Comparison of ENCODE assay signal across 37 cellular contexts in the genomic region with DNA sequence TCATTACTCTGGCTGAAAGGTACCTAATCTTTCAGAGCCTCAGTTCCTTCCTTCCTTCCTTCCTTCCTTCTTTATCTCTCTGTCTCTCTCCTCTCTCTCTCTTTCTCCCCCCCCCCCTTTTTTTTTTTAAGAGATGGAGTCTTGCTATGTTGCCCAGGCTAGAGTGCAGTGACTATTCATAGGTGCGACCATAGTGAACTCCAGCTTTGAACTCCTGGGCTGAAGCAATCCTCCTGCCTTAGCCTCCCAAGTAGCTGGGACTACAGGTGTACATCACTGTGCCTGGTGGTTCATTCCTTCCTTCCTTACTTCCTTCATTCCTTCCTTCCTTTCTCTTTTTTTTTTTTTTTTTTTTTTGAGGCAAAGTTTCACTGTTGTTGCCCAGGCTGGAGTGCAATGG.
"Had no signal": no experiment of that assay in that cellular context is flagged by ENCODE, and none has a peak within 500 bp of the region (broad histone marks: within the 10 kb centered on the region; RNA-seq: fewer than 3 reads in every experiment).

No MANE protein-coding gene starts in this region.

- H3K4me3 Mint-ChIP-seq: activated CD4-positive, alpha-beta memory T cell treated with anti-CD3 and anti-CD28 coated beads, Interleukin-2, amount 10 ng/mL, durations not matched to agents 7 days and 5 days; activated CD4-positive, alpha-beta T cell treated with anti-CD3 and anti-CD28 coated beads for 36 hours; activated CD4-positive, alpha-beta T cell treated with anti-CD3 and anti-CD28 coated beads, Interleukin-2, amount 10 ng/mL, durations not matched to agents 7 days and 5 days; activated CD8-positive, alpha-beta memory T cell treated with anti-CD3 and anti-CD28 coated beads, Interleukin-2, amount 10 ng/mL, durations not matched to agents 7 days and 5 days; activated CD8-positive, alpha-beta T cell treated with anti-CD3 and anti-CD28 coated beads, Interleukin-2, amount 10 ng/mL, durations not matched to agents 7 days and 5 days; activated naive CD4-positive, alpha-beta T cell treated with anti-CD3 and anti-CD28 coated beads, Interleukin-2, amount 10 ng/mL, durations not matched to agents 7 days and 5 days; activated naive CD4-positive, alpha-beta T cell treated with anti-CD3 and anti-CD28 coated beads, Interleukin-2, amount 50 U/mL, for 24 hours; activated naive CD8-positive, alpha-beta T cell; activated naive CD8-positive, alpha-beta T cell treated with anti-CD3 and anti-CD28 coated beads, Interleukin-2, amount 10 ng/mL, durations not matched to agents 7 days and 5 days; activated naive CD8-positive, alpha-beta T cell treated with anti-CD3 and anti-CD28 coated beads, Interleukin-2, amount 50 U/mL, for 24 hours; activated T-cell treated with anti-CD3 and anti-CD28 coated beads, Interleukin-2, amount 50 U/mL, for 24 hours; brain; central memory CD8-positive, alpha-beta T cell; T-helper 1 cell treated with Interleukin-12 subunit alpha and Interleukin-12 subunit beta and Interleukin-4 antibody, amounts not matched to agents 30 μg/mL and 1 μg/mL, for 36 hours; T-helper 2 cell treated with Interferon-gamma antibody and Interleukin-4, amounts not matched to agents 5 μg/mL and 100 μg/mL, for 36 hours had no signal

- H3K4me1 Mint-ChIP-seq: activated naive CD4-positive, alpha-beta T cell treated with anti-CD3 and anti-CD28 coated beads, Interleukin-2, amount 10 ng/mL, durations not matched to agents 7 days and 5 days; activated naive CD8-positive, alpha-beta T cell treated with anti-CD3 and anti-CD28 coated beads, Interleukin-2, amount 10 ng/mL, durations not matched to agents 7 days and 5 days; central memory CD8-positive, alpha-beta T cell had no signal

- H3K36me3 ChIP-seq: ascending aorta, cardiac muscle cell had no signal

- ATAC-seq: activated CD4-positive, alpha-beta T cell treated with anti-CD3 and anti-CD28 coated beads for 36 hours; activated CD4-positive, CD25-positive, alpha-beta regulatory T cell treated with anti-CD3 and anti-CD28 coated beads, Interleukin-2, amount 50 U/mL, for 24 hours; activated CD8-positive, alpha-beta memory T cell treated with anti-CD3 and anti-CD28 coated beads, Interleukin-2, amount 10 ng/mL, durations not matched to agents 7 days and 5 days; activated CD8-positive, alpha-beta T cell treated with anti-CD3 and anti-CD28 coated beads, Interleukin-2, amount 10 ng/mL, durations not matched to agents 7 days and 5 days; activated naive CD8-positive, alpha-beta T cell treated with anti-CD3 and anti-CD28 coated beads, Interleukin-2, amount 50 U/mL, for 24 hours had no signal

- H3K9me3 ChIP-seq: ascending aorta had no signal

- H3K36me3 Mint-ChIP-seq: activated CD8-positive, alpha-beta memory T cell treated with anti-CD3 and anti-CD28 coated beads, Interleukin-2, amount 10 ng/mL, durations not matched to agents 7 days and 5 days; activated naive CD4-positive, alpha-beta T cell treated with anti-CD3 and anti-CD28 coated beads, Interleukin-2, amount 10 ng/mL, durations not matched to agents 7 days and 5 days; activated naive CD4-positive, alpha-beta T cell treated with anti-CD3 and anti-CD28 coated beads, Interleukin-2, amount 50 U/mL, for 24 hours; activated naive CD8-positive, alpha-beta T cell treated with anti-CD3 and anti-CD28 coated beads, Interleukin-2, amount 10 ng/mL, durations not matched to agents 7 days and 5 days; brain had no signal

- H3K27me3 ChIP-seq: ascending aorta, cardiac muscle cell had no signal

- H3K27ac Mint-ChIP-seq: activated CD4-positive, alpha-beta memory T cell treated with anti-CD3 and anti-CD28 coated beads, Interleukin-2, amount 10 ng/mL, durations not matched to agents 7 days and 5 days; activated CD4-positive, alpha-beta T cell treated with anti-CD3 and anti-CD28 coated beads for 36 hours; activated CD4-positive, alpha-beta T cell treated with anti-CD3 and anti-CD28 coated beads, Interleukin-2, amount 10 ng/mL, durations not matched to agents 7 days and 5 days; activated CD8-positive, alpha-beta memory T cell treated with anti-CD3 and anti-CD28 coated beads, Interleukin-2, amount 10 ng/mL, durations not matched to agents 7 days and 5 days; activated CD8-positive, alpha-beta T cell treated with anti-CD3 and anti-CD28 coated beads, Interleukin-2, amount 10 ng/mL, durations not matched to agents 7 days and 5 days; activated naive CD4-positive, alpha-beta T cell treated with anti-CD3 and anti-CD28 coated beads, Interleukin-2, amount 10 ng/mL, durations not matched to agents 7 days and 5 days; activated naive CD4-positive, alpha-beta T cell treated with anti-CD3 and anti-CD28 coated beads, Interleukin-2, amount 50 U/mL, for 24 hours; activated naive CD8-positive, alpha-beta T cell; activated naive CD8-positive, alpha-beta T cell treated with anti-CD3 and anti-CD28 coated beads, Interleukin-2, amount 10 ng/mL, durations not matched to agents 7 days and 5 days; activated naive CD8-positive, alpha-beta T cell treated with anti-CD3 and anti-CD28 coated beads, Interleukin-2, amount 50 U/mL, for 24 hours; activated T-cell treated with anti-CD3 and anti-CD28 coated beads, Interleukin-2, amount 50 U/mL, for 24 hours; activated T-helper 2 cell treated with anti-CD3 and anti-CD28 coated beads, Interferon-gamma antibody, Interleukin-2, Interleukin-4, amounts not matched to agents 10 μg/mL and 5 μg/mL and 100 μg/mL, durations not matched to agents 14 hours and 24 hours and 36 hours; brain; T-helper 1 cell treated with Interleukin-12 subunit alpha and Interleukin-12 subunit beta and Interleukin-4 antibody, amounts not matched to agents 30 μg/mL and 1 μg/mL, for 36 hours; T-helper 2 cell treated with Interferon-gamma antibody and Interleukin-4, amounts not matched to agents 5 μg/mL and 100 μg/mL, for 36 hours had no signal

- H3K9me3 Mint-ChIP-seq: activated CD4-positive, alpha-beta memory T cell treated with anti-CD3 and anti-CD28 coated beads, Interleukin-2, amount 10 ng/mL, durations not matched to agents 7 days and 5 days; activated CD4-positive, alpha-beta T cell treated with anti-CD3 and anti-CD28 coated beads, Interleukin-2, amount 10 ng/mL, durations not matched to agents 7 days and 5 days; activated naive CD4-positive, alpha-beta T cell treated with anti-CD3 and anti-CD28 coated beads, Interleukin-2, amount 10 ng/mL, durations not matched to agents 7 days and 5 days; central memory CD8-positive, alpha-beta T cell; T-helper 1 cell treated with Interleukin-12 subunit alpha and Interleukin-12 subunit beta and Interleukin-4 antibody, amounts not matched to agents 30 μg/mL and 1 μg/mL, for 36 hours; T-helper 2 cell treated with Interferon-gamma antibody and Interleukin-4, amounts not matched to agents 5 μg/mL and 100 μg/mL, for 36 hours had no signal

- DNase-seq: activated CD4-positive, alpha-beta memory T cell treated with anti-CD3 and anti-CD28 coated beads, Interleukin-2, amount 10 ng/mL, durations not matched to agents 7 days and 5 days; activated CD4-positive, alpha-beta T cell treated with anti-CD3 and anti-CD28 coated beads for 1 hour; activated CD4-positive, alpha-beta T cell treated with anti-CD3 and anti-CD28 coated beads for 36 hours; activated CD4-positive, alpha-beta T cell treated with anti-CD3 and anti-CD28 coated beads for 48 hours; activated CD4-positive, alpha-beta T cell treated with anti-CD3 and anti-CD28 coated beads, Interleukin-2, amount 10 ng/mL, durations not matched to agents 7 days and 5 days; activated CD4-positive, alpha-beta T cell treated with anti-CD3 and anti-CD28 coated beads, Interleukin-2, amount 50 U/mL, for 48 hours; activated CD4-positive, CD25-positive, alpha-beta regulatory T cell; activated CD8-positive, alpha-beta memory T cell treated with anti-CD3 and anti-CD28 coated beads for 24 hours; activated CD8-positive, alpha-beta memory T cell treated with anti-CD3 and anti-CD28 coated beads, Interleukin-2, amount 10 ng/mL, durations not matched to agents 7 days and 5 days; activated CD8-positive, alpha-beta memory T cell treated with anti-CD3 and anti-CD28 coated beads, Interleukin-2, amount 50 U/mL, for 48 hours; activated CD8-positive, alpha-beta T cell treated with anti-CD3 and anti-CD28 coated beads, Interleukin-2, amount 10 ng/mL, durations not matched to agents 7 days and 5 days; activated effector memory CD4-positive, alpha-beta T cell treated with Interleukin-2 at 50 U/mL for 16 hours; activated gamma-delta T cell; activated naive CD4-positive, alpha-beta T cell treated with anti-CD3 and anti-CD28 coated beads, Interleukin-2, amount 10 ng/mL, durations not matched to agents 7 days and 5 days; activated naive CD4-positive, alpha-beta T cell treated with Interleukin-2 at 50 U/mL for 16 hours; activated naive CD8-positive, alpha-beta T cell treated with anti-CD3 and anti-CD28 coated beads, Interleukin-2, amount 10 ng/mL, durations not matched to agents 7 days and 5 days; activated naive CD8-positive, alpha-beta T cell treated with anti-CD3 and anti-CD28 coated beads, Interleukin-2, amount 50 U/mL, for 24 hours; activated T-cell treated with anti-CD3 and anti-CD28 coated beads, Interleukin-2, amount 50 U/mL, for 24 hours; activated T-cell treated with anti-CD3 and anti-CD28 coated beads, Interleukin-2, amount 50 U/mL, for 48 hours; amygdala; anterior cingulate cortex; caudate nucleus; cerebellar nuclear complex; T-helper 1 cell; T-helper 2 cell; T-helper 9 cell had no signal

- H3K27ac ChIP-seq: VCaP had no signal

- H3K4me3 ChIP-seq: ascending aorta, cardiac muscle cell had no signal
